8 cellular contexts compared by ENCODE assay signal in the genomic region with DNA sequence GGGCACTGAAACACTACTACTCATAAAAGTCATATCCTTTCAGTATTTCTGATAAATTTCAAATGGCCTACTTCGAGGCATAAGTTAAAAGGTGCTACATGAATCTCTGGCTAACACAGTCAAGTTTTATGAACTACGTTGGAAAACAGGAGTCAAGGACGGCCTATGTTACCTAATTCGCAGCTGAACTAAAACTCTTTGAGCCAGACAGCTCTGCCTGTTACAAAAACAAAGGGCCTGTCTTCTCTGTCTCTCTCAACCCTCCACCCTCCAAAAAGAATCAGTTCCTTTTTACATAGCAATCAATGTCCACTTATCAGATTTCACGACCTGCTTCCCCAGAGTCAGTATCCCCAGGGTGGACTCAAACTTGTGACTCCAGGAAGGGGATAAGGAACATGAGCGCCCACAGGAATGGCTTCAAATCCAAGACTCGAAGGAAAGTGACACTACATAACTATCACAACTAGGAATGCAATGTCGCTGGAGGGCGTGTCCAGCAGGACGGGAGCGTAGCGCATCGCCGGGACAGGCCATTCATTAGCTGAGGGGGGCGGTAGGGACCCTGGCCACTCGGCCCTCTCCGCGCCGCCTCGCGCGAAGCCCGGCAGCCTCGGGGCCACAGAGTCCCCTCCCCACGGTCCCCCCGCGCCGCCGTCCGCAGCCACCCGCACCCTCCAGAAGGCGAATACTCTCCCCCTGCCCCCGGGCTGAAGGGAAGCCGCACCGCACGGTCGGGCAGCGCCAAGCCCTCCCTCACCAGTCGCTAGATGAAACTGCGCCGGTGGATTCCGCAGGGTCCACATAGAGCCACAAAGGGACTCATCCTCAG. TPM values are rescaled to one million over a fixed set of nuclear protein-coding genes. Genes with fewer than 3 reads are reported as not detected.
DNase-seq lines count a peak whose midpoint lies in the region; ATAC-seq, FAIRE-seq and TF ChIP-seq lines count a peak whose summit lies in the region.

No MANE protein-coding gene starts in this region.

- H3K27me3 ChIP-seq in HUES64 (ENCODE audit: insufficient read depth, low read length) (no peaks in the 10 kb centered on the region), HepG2 (ENCODE audit: control insufficient read depth in 1 of 2, insufficient read depth in 2 of 2, low read length in 2 of 2) (no peaks in the 10 kb centered on the region; a peak in 1 of 5 replicates)

- peak overlapping the region; percentile 90 for H3K9ac ChIP-seq in HUES64 (ENCODE audit: low read depth, low read length)
- H3K9ac ChIP-seq in HepG2 (ENCODE audit: insufficient read depth, low read depth, low read length), result peak overlapping the region; percentile 98

- peak overlapping the region; percentile 93 for H3K27ac Mint-ChIP-seq in activated CD4-positive, alpha-beta T cell treated with anti-CD3 and anti-CD28 coated beads for 36 hours
- peak overlapping the region; percentile 98 to 99 for H3K27ac Mint-ChIP-seq in stimulated activated naive CD8-positive, alpha-beta T cell treated with anti-CD3 and anti-CD28 coated beads, Interleukin-15, amount 100 ng/mL, for 72 hours

- peak overlapping the region; percentile 93 for H3K4me3 ChIP-seq in HUES64 (ENCODE audit: low read length)
- H3K4me3 ChIP-seq in HepG2 (replicated peaks in 1 of 3; ENCODE audit: insufficient read depth in 1 of 3, low read depth in 2 of 3, low read length in 3 of 3), result peak overlapping the region; percentile 72 to 87 (median 83)

- intact Hi-C loops in activated CD4-positive, alpha-beta T cell treated with anti-CD3 and anti-CD28 coated beads for 36 hours (cut with DNase I, micrococcal nuclease), result loop anchor here (1.0 to 10.0 kb wide), 5 partner anchors 820 to 1980 kb away; a partner anchor contains a TSS
- intact Hi-C loops in HepG2 (cut with micrococcal nuclease; ENCODE audit: unreplicated experiment), result loop anchor here (1.0 to 10.0 kb wide), 7 partner anchors 162 to 945 kb away; a partner anchor contains a TSS

- H3K4me1 Mint-ChIP-seq in activated CD4-positive, alpha-beta T cell treated with anti-CD3 and anti-CD28 coated beads for 36 hours, result peaks cover 38% of the 10 kb centered on the region
- peaks cover 39% of the 10 kb centered on the region for H3K4me1 Mint-ChIP-seq in stimulated activated naive CD8-positive, alpha-beta T cell treated with anti-CD3 and anti-CD28 coated beads, Interleukin-15, amount 100 ng/mL, for 72 hours

- H3K27ac ChIP-seq in HUES64 (ENCODE audit: low read depth, low read length) (peak overlapping the region; percentile 96), HepG2 (ENCODE audit: extremely low read length, insufficient read depth, low read length) (peak overlapping the region; percentile 100)

- H3K27me3 Mint-ChIP-seq in activated CD4-positive, alpha-beta T cell treated with anti-CD3 and anti-CD28 coated beads for 36 hours, result no peaks in the 10 kb centered on the region
- no peaks in the 10 kb centered on the region for H3K27me3 Mint-ChIP-seq in stimulated activated naive CD8-positive, alpha-beta T cell treated with anti-CD3 and anti-CD28 coated beads, Interleukin-15, amount 100 ng/mL, for 72 hours

- H3K36me3 ChIP-seq in HUES64 (ENCODE audit: insufficient read depth, low read length) (0 out of 2 replicates have a peak, but pooled peaks cover 7% of the 10 kb centered on the region), HepG2 (replicated peaks in 1 of 2; ENCODE audit: control insufficient read depth in 1 of 2, insufficient read depth in 2 of 2, low read length in 2 of 2) (peaks cover 0 to 10% of the 10 kb centered on the region in 2 experiments; a peak in 2 of 5 replicates)

- peaks cover 31% of the 10 kb centered on the region for H4K20me1 ChIP-seq in HepG2 (ENCODE audit: insufficient read depth, low read length)

- DNase-seq in activated CD4-positive, alpha-beta T cell treated with anti-CD3 and anti-CD28 coated beads for 36 hours, result no peak
- DNase-seq in activated CD4-positive, alpha-beta T cell treated with anti-CD3 and anti-CD28 coated beads for 1 hour, result no peak
- DNase-seq in SKM-1 (lab: John Stamatoyannopoulos, UW; ENCODE audit: unreplicated experiment), result peak; percentile 23
- DNase-seq in dermis microvascular lymphatic vessel endothelial cell (ENCODE audit: low read depth in 2 of 2), result peak; percentile 37 to 78
- DNase-seq in HepG2 (ENCODE audit: low spot score), result peak; percentile 83
- no peak for DNase-seq in stimulated activated naive CD8-positive, alpha-beta T cell treated with anti-CD3 and anti-CD28 coated beads, Interleukin-15, amount 100 ng/mL, for 72 hours

- POLR2A ChIA-PET in activated CD4-positive, alpha-beta T cell treated with anti-CD3 and anti-CD28 coated beads for 36 hours (lab: Charles Lee), result no interaction called here
- POLR2A ChIA-PET in HepG2 (lab: Yijun Ruan, JAX), result interaction anchor here (0.9 to 3.9 kb wide), 7 partner anchors 24 to 946 kb away, joined by 3 to 43 read pairs (median 3); a partner anchor contains a TSS

- H3K4me2 ChIP-seq in HepG2 (ENCODE audit: low read depth, low read length), result peak overlapping the region; percentile 99

- H3K4me3 Mint-ChIP-seq in activated CD4-positive, alpha-beta T cell treated with anti-CD3 and anti-CD28 coated beads for 36 hours, result peak overlapping the region; percentile 97
- H3K4me3 Mint-ChIP-seq in stimulated activated naive CD8-positive, alpha-beta T cell treated with anti-CD3 and anti-CD28 coated beads, Interleukin-15, amount 100 ng/mL, for 72 hours, result peak overlapping the region; percentile 95 to 97

- no peak for TF ChIP-seq EP300 in HepG2 (IDR thresholded peaks at IDR 0.05; ENCODE audit: low read depth in 2 of 2, low read length in 2 of 2)
- TF ChIP-seq EP300 in HepG2 (CRISPR knock-in tag; IDR thresholded peaks at IDR 0.05; ENCODE audit: borderline replicate concordance), result no peak

- CTCF ChIA-PET in activated CD4-positive, alpha-beta T cell treated with anti-CD3 and anti-CD28 coated beads for 36 hours (lab: Charles Lee), result interaction anchor here (0.7 to 1.0 kb wide), 3 partner anchors 8 to 819 kb away, joined by 3 to 4 read pairs (median 3); a partner anchor contains a TSS
- CTCF ChIA-PET in HepG2 (lab: Yijun Ruan, JAX; ENCODE audit: low intra/inter-chr PET ratio, low total read pairs), result no interaction called here

- ATAC-seq in activated CD4-positive, alpha-beta T cell treated with anti-CD3 and anti-CD28 coated beads for 36 hours, result peak; percentile 55
- peak; percentile 58 for ATAC-seq in GM21723 (IDR thresholded peaks at IDR 0.05; ENCODE audit: unreplicated experiment)
- peak; percentile 75 for ATAC-seq in HepG2
- peak; percentile 78 for ATAC-seq in stimulated activated naive CD8-positive, alpha-beta T cell treated with anti-CD3 and anti-CD28 coated beads, Interleukin-15, amount 100 ng/mL, for 72 hours

- WGBS in HUES64, result 3% methylated on average over 42 of the region's 42 CpGs
- 0% methylated on average over 11 of the region's 42 CpGs for WGBS in HepG2 (ENCODE audit: low lambda C conversion rate)

- peak; percentile 63 to 90 for TF ChIP-seq POLR2A in HepG2 (IDR thresholded peaks at IDR 0.05; ENCODE audit: insufficient read depth in 1 of 2, low read depth in 2 of 2, low read length in 2 of 2)

- peak; percentile 26; the same call in 1 of the 2 replicates for TF ChIP-seq RAD21 in HepG2 (CRISPR knock-in tag; IDR thresholded peaks at IDR 0.05)

- H3K4me1 ChIP-seq in HUES64 (ENCODE audit: insufficient read depth, low read length) (peaks cover 16% of the 10 kb centered on the region; the same call in 1 of the 2 replicates), HepG2 (ENCODE audit: insufficient read depth, low read length) (peaks cover 52% of the 10 kb centered on the region)

- no peak overlapping the region for H2AFZ ChIP-seq in HepG2 (ENCODE audit: low read length)

- H3K36me3 Mint-ChIP-seq in activated CD4-positive, alpha-beta T cell treated with anti-CD3 and anti-CD28 coated beads for 36 hours (ENCODE audit: low read depth), result peaks cover 24% of the 10 kb centered on the region

- H3K9me3 Mint-ChIP-seq in activated CD4-positive, alpha-beta T cell treated with anti-CD3 and anti-CD28 coated beads for 36 hours (ENCODE audit: low read depth), result no peaks in the 10 kb centered on the region
- no peaks in the 10 kb centered on the region for H3K9me3 Mint-ChIP-seq in stimulated activated naive CD8-positive, alpha-beta T cell treated with anti-CD3 and anti-CD28 coated beads, Interleukin-15, amount 100 ng/mL, for 72 hours

- no peak for FAIRE-seq in HepG2 (lab: Jason Lieb, UNC)

- BruUV-seq in HepG2 (replicated peaks; lab: Mats Ljungman, UMichigan), result TSS peak; percentile 59

- in situ Hi-C loops in HepG2 (cut with HindIII; ENCODE audit: extremely low pct_ligation_motif_present, low pct_unique_long_range_greater_than_20kb), result loop anchor here (5.0 to 25.0 kb wide), 2 partner anchors 820 to 940 kb away; a partner anchor contains a TSS

- H3K79me2 ChIP-seq in HepG2 (ENCODE audit: insufficient read depth, low read length), result peaks cover 49% of the 10 kb centered on the region

- H3K9me3 ChIP-seq in HUES64 (ENCODE audit: insufficient read depth, low read depth, low read length) (no peaks in the 10 kb centered on the region), HepG2 (ENCODE audit: low read length) (no peaks in the 10 kb centered on the region)

- peak; percentile 13; the same call in 1 of the 2 replicates for TF ChIP-seq CTCF in HepG2 (CRISPR knock-in tag; IDR thresholded peaks at IDR 0.05)

RNA-seq across cellular contexts. Expression of a gene that starts 0.5 kb away (rescaled TPM):
- total RNA-seq in activated CD4-positive, alpha-beta T cell treated with anti-CD3 and anti-CD28 coated beads for 36 hours, result 10 to 100 TPM; 28.6 to 29.5 TPM
- polyA plus RNA-seq in HUES64 (2013, experiment 1 of 2), result 16.0 TPM
- 16.7 TPM for polyA plus RNA-seq in HUES64 (2013, experiment 2 of 2)
- total RNA-seq in dermis microvascular lymphatic vessel endothelial cell (36.4 and 38.6 TPM in 2 replicates), HepG2 (2016; rRNA removed; fragmentation: Illumina TruSeq; extraction: Trizol) (60.0 and 94.7 TPM in 2 replicates)
- total RNA-seq in HepG2 (2016; cell fraction: cytosol; rRNA removed; fragmentation: Illumina TruSeq; extraction: Trizol; ENCODE audit: low read depth), result 24.2 and 28.4 TPM in 2 replicates
- 58.7 and 90.4 TPM in 2 replicates for total RNA-seq in HepG2 (2016; cell fraction: insoluble cytoplasmic fraction; rRNA removed; fragmentation: Illumina TruSeq; extraction: Trizol)
- 24.1 and 28.8 TPM in 2 replicates for total RNA-seq in HepG2 (2016; cell fraction: membrane; rRNA removed; fragmentation: Illumina TruSeq; extraction: Trizol)
- total RNA-seq in HepG2 (2016; cell fraction: nucleus; rRNA removed; fragmentation: Illumina TruSeq; extraction: Trizol), result 62.4 and 63.5 TPM in 2 replicates
- polyA plus RNA-seq in HepG2 (2011; rRNA removed), result 17.8 and 23.8 TPM in 2 replicates
- polyA plus RNA-seq in HepG2 (2011; cell fraction: cytosol; rRNA removed), result 8.1 and 13.4 TPM in 2 replicates
- 10.4 and 13.5 TPM in 2 replicates for polyA plus RNA-seq in HepG2 (2011; cell fraction: nucleus; rRNA removed)
- polyA plus RNA-seq in HepG2 (2012), result 22.7 and 25.3 TPM in 2 replicates
- 2.3 and 2.6 TPM in 2 replicates for polyA plus RNA-seq in HepG2 (2016; cell fraction: cytosol; fragmentation: Illumina TruSeq; extraction: Trizol; ENCODE audit: low read depth)
- polyA plus RNA-seq in HepG2 (2016; cell fraction: insoluble cytoplasmic fraction; fragmentation: Illumina TruSeq; extraction: Trizol; ENCODE audit: low read depth), result 46.7 and 54.0 TPM in 2 replicates
- polyA plus RNA-seq in HepG2 (2016; cell fraction: membrane; fragmentation: Illumina TruSeq; extraction: Trizol; ENCODE audit: low read depth), result 7.3 and 8.6 TPM in 2 replicates
- polyA plus RNA-seq in HepG2 (2016; cell fraction: nucleus; fragmentation: Illumina TruSeq; extraction: Trizol; ENCODE audit: insufficient read depth, low read depth), result 45.7 and 47.5 TPM in 2 replicates
- polyA minus RNA-seq in HepG2 (2011; rRNA and poly(A)+ RNA removed; ENCODE audit: low replicate concordance), result 35.3 and 36.2 TPM in 2 replicates
- polyA minus RNA-seq in HepG2 (2011; cell fraction: cytosol; rRNA and poly(A)+ RNA removed), result 36.4 and 42.9 TPM in 2 replicates
- polyA minus RNA-seq in HepG2 (2011; cell fraction: nucleus; rRNA and poly(A)+ RNA removed), result 123 TPM in 2 replicates

Comparison
In these comparisons a context has a peak if more than half of its experiments do, and no peak if none do; other contexts are left out.
1. DNase-seq: peak in SKM-1 (single experiment), dermis microvascular lymphatic vessel endothelial cell (2 of 2) and HepG2 (single experiment); none in activated CD4-positive, alpha-beta T cell treated with anti-CD3 and anti-CD28 coated beads for 36 hours (single experiment), activated CD4-positive, alpha-beta T cell treated with anti-CD3 and anti-CD28 coated beads for 1 hour (single experiment) and stimulated activated naive CD8-positive, alpha-beta T cell treated with anti-CD3 and anti-CD28 coated beads, Interleukin-15, amount 100 ng/mL, for 72 hours (0 of 2).
2. Peak in every context shown above with its lines, with median percentiles within 50 percentile points of each other: ATAC-seq.